In genomic region chr5:141913560-141913959, GRCh38 we compare ENCODE assay signal across 1 cellular context.
TF ChIP-seq lines count a peak whose summit lies in the region.

No MANE protein-coding gene starts in this region.

TF ChIP-seq in endothelial cell of umbilical vein, 7 proteins besides CTCF, POLR2A, EP300 and RAD21:
- TF ChIP-seq FOS (IDR thresholded peaks at IDR 0.05; ENCODE audit: borderline replicate concordance, insufficient read depth, low read length) = no peak
- TF ChIP-seq POLR2AphosphoS5 (IDR thresholded peaks at IDR 0.05; ENCODE audit: insufficient read depth, low read depth, low read length) = no peak
- no peak for TF ChIP-seq JUN (IDR thresholded peaks at IDR 0.05; ENCODE audit: borderline replicate concordance, insufficient read depth, insufficient read length, low read depth)
- TF ChIP-seq MAX (IDR thresholded peaks at IDR 0.05; ENCODE audit: insufficient read depth, insufficient read length) = no peak
- no peak for TF ChIP-seq MYC (IDR thresholded peaks at IDR 0.05; ENCODE audit: low read depth, low read length)
- TF ChIP-seq EZH2 (IDR thresholded peaks at IDR 0.05; ENCODE audit: borderline replicate concordance, low read depth, low read length, severe bottlenecking) = no peak
TF ChIP-seq in endothelial cell of umbilical vein: peak in this region for 0.
